10 cellular contexts compared by ENCODE assay signal in genomic region chr11:66266378-66267038, GRCh38. TPM values are rescaled to one million over a fixed set of nuclear protein-coding genes. Genes with fewer than 3 reads are reported as not detected.
DNase-seq lines count a peak whose midpoint lies in the region; ATAC-seq, FAIRE-seq and TF ChIP-seq lines count a peak whose summit lies in the region.
"Had no signal": no experiment of that assay in that cellular context is flagged by ENCODE, and none has a peak within 500 bp of the region (broad histone marks: within the 10 kb centered on the region; RNA-seq: fewer than 3 reads in every experiment).

No MANE protein-coding gene starts in this region.

- peaks cover 24% of the 10 kb centered on the region for H3K4me1 ChIP-seq in CD8-positive, alpha-beta T cell (ENCODE audit: insufficient read depth, low read length)
- H3K4me1 ChIP-seq in SJCRH30 (no peaks in the 10 kb centered on the region; the same call in 1 of the 2 replicates), esophagus muscularis mucosa (peaks cover 28 to 49% (median 45%) of the 10 kb centered on the region in 4 donors), rectal smooth muscle tissue (ENCODE audit: control insufficient read depth, insufficient read depth, low read length) (peaks cover 14% of the 10 kb centered on the region)

- WGBS in esophagus muscularis mucosa = 61% methylated on average over 12 of the region's 20 CpGs

- no peaks in the 10 kb centered on the region for H3K9me3 Mint-ChIP-seq in CD8-positive, alpha-beta T cell

- peak overlapping the region; percentile 97 for H3K27ac Mint-ChIP-seq in CD8-positive, alpha-beta T cell

- TF ChIP-seq EP300 in esophagus muscularis mucosa (IDR thresholded peaks at IDR 0.05) = no peak

- H3K9me3 ChIP-seq in CD8-positive, alpha-beta T cell (ENCODE audit: low read length) = no peaks in the 10 kb centered on the region
- H3K9me3 ChIP-seq in SJCRH30 (replicated peaks) (no peaks in the 10 kb centered on the region), esophagus muscularis mucosa (no peaks in the 10 kb centered on the region)

- H3K9ac ChIP-seq in rectal smooth muscle tissue (ENCODE audit: low read length) = no peak overlapping the region

- H3K36me3 Mint-ChIP-seq in CD8-positive, alpha-beta T cell = peaks cover 48% of the 10 kb centered on the region

- no peak for TF ChIP-seq POLR2A in esophagus muscularis mucosa (IDR thresholded peaks at IDR 0.05; ENCODE audit: low read depth)

- peak overlapping the region; percentile 97 for H3K4me3 Mint-ChIP-seq in CD8-positive, alpha-beta T cell

- ATAC-seq in CD8-positive, alpha-beta T cell = no peak
- ATAC-seq in HG03342 (IDR thresholded peaks at IDR 0.05; ENCODE audit: unreplicated experiment) (no peak), GM21447 (IDR thresholded peaks at IDR 0.05; ENCODE audit: unreplicated experiment) (no peak)

- no peak for DNase-seq in CD8-positive, alpha-beta T cell
- DNase-seq in SJCRH30 (no peak), esophagus muscularis mucosa (ENCODE audit: extremely low spot score) (no peak), SKM-1 (lab: John Stamatoyannopoulos, UW; ENCODE audit: unreplicated experiment) (no peak), D721Med (ENCODE audit: insufficient read length, low spot score) (no peak)
- DNase-seq: activated CD4-positive, alpha-beta T cell treated with anti-CD3 and anti-CD28 coated beads for 48 hours; NCI-H2029 treated with DMSO at 0.1 percent for 48 hours had no signal

- no peaks in the 10 kb centered on the region for H3K27me3 Mint-ChIP-seq in CD8-positive, alpha-beta T cell (ENCODE audit: low read depth)

- no peak overlapping the region for H3K27ac ChIP-seq in CD8-positive, alpha-beta T cell (ENCODE audit: low read depth, low read length)
- no peak overlapping the region for H3K27ac ChIP-seq in SJCRH30
- H3K27ac ChIP-seq in esophagus muscularis mucosa (replicated peaks in 1 of 4) = peak overlapping the region; percentile 95 to 98 (median 97)
- peak overlapping the region; percentile 95 for H3K27ac ChIP-seq in rectal smooth muscle tissue (ENCODE audit: low read depth, low read length)

- intact Hi-C loops in CD8-positive, alpha-beta T cell (cut with DNase I, micrococcal nuclease) = loop anchor here (1.0 to 5.0 kb wide), 4 partner anchors 214 to 1254 kb away; partner anchors contain the start of genes ARL2 (in 1 of the 2), CFL1 (in 1 of the 2), DPP3 (in 1 of the 2) and SF3B2 (in 1 of the 2)
- intact Hi-C loops in esophagus muscularis mucosa (cut with DNase I) = no loop called here

- POLR2A ChIA-PET in CD8-positive, alpha-beta T cell (lab: Charles Lee) = no interaction called here

- peaks cover 31% of the 10 kb centered on the region for H3K4me1 Mint-ChIP-seq in CD8-positive, alpha-beta T cell (ENCODE audit: low read depth)

- no peak overlapping the region for H3K4me3 ChIP-seq in CD8-positive, alpha-beta T cell (ENCODE audit: low read depth, low read length)
- H3K4me3 ChIP-seq in SJCRH30 = peak overlapping the region; percentile 73
- peak overlapping the region; percentile 71 to 95 (median 83) for H3K4me3 ChIP-seq in esophagus muscularis mucosa
- peak overlapping the region; percentile 79 for H3K4me3 ChIP-seq in rectal smooth muscle tissue (ENCODE audit: low read length)

- H3K27me3 ChIP-seq in CD8-positive, alpha-beta T cell (ENCODE audit: insufficient read depth, low read length) = no peaks in the 10 kb centered on the region
- H3K27me3 ChIP-seq in SJCRH30 = no peaks in the 10 kb centered on the region
- no peaks in the 10 kb centered on the region for H3K27me3 ChIP-seq in esophagus muscularis mucosa
- H3K27me3 ChIP-seq in rectal smooth muscle tissue (ENCODE audit: control insufficient read depth, insufficient read depth, low read length) = no peaks in the 10 kb centered on the region

- CTCF ChIA-PET in CD8-positive, alpha-beta T cell (lab: Charles Lee) = interaction anchor here (0.7 to 2.8 kb wide), 6 partner anchors 14 to 199 kb away, joined by 3 to 10 read pairs (median 3); no protein-coding TSS in a partner anchor

- no peak for TF ChIP-seq CTCF in CD8-positive, alpha-beta T cell (IDR thresholded peaks at IDR 0.05)
- TF ChIP-seq CTCF in esophagus muscularis mucosa (IDR thresholded peaks at IDR 0.05) = no peak
- no peak for TF ChIP-seq CTCF in D721Med (IDR thresholded peaks at IDR 0.05; ENCODE audit: insufficient read depth, missing control alignments)

- no peak for FAIRE-seq in D721Med (lab: Jason Lieb, UNC)

- peaks cover 12% of the 10 kb centered on the region for H3K36me3 ChIP-seq in CD8-positive, alpha-beta T cell (ENCODE audit: insufficient read depth, low read length)
- no peaks in the 10 kb centered on the region for H3K36me3 ChIP-seq in SJCRH30
- peaks cover 10 to 58% (median 50%) of the 10 kb centered on the region in 4 donors for H3K36me3 ChIP-seq in esophagus muscularis mucosa
- peaks cover 9% of the 10 kb centered on the region for H3K36me3 ChIP-seq in rectal smooth muscle tissue (ENCODE audit: control insufficient read depth, insufficient read depth, low read length)

RNA-seq across cellular contexts. Expression of gene RAB1B, which starts 1.9 kb away (rescaled TPM):
- total RNA-seq in CD8-positive, alpha-beta T cell = 10 to 100 TPM; 34.4 to 36.3 TPM
- total RNA-seq in SJCRH30 (2014; rRNA removed; shearing (Covaris generic)) = 82.0 and 83.2 TPM in 2 replicates
- 100 to 1,000 TPM in 3 of 4 donors, 10 to 100 TPM in 1; 97.2 to 163 (median 132) TPM for total RNA-seq in esophagus muscularis mucosa

RNA-seq across cellular contexts. Expression of gene KLC2, which starts 9.0 kb away (rescaled TPM):
- total RNA-seq in CD8-positive, alpha-beta T cell = 10 to 100 TPM; 29.6 to 35.4 TPM
- total RNA-seq in SJCRH30 (2014; rRNA removed; shearing (Covaris generic)) = 6.8 and 9.0 TPM in 2 replicates
- 10 to 100 TPM; 24.7 to 53.5 (median 36.7) TPM for total RNA-seq in esophagus muscularis mucosa

RNA-seq across cellular contexts. Expression of gene CNIH2, which starts 11.5 kb away (rescaled TPM):
- total RNA-seq in CD8-positive, alpha-beta T cell = 1 to 10 TPM; 4.9 to 5.7 TPM
- 4.5 and 5.8 TPM in 2 replicates for total RNA-seq in SJCRH30 (2014; rRNA removed; shearing (Covaris generic))
- total RNA-seq in esophagus muscularis mucosa = under 1 TPM in 1 of 4 donors, not detected in 3; 0.40 TPM

RNA-seq across cellular contexts. Expression of gene YIF1A, which starts 22.4 kb away (rescaled TPM):
- 10 to 100 TPM; 16.8 to 17.1 TPM for total RNA-seq in CD8-positive, alpha-beta T cell
- 43.6 and 44.9 TPM in 2 replicates for total RNA-seq in SJCRH30 (2014; rRNA removed; shearing (Covaris generic))
- total RNA-seq in esophagus muscularis mucosa = 10 to 100 TPM; 57.7 to 92.5 (median 85.4) TPM

RNA-seq across cellular contexts. Expression of gene TMEM151A, which starts 25.2 kb away (rescaled TPM):
- total RNA-seq in CD8-positive, alpha-beta T cell = under 1 TPM; 0.19 to 0.31 TPM
- total RNA-seq in SJCRH30 (2014; rRNA removed; shearing (Covaris generic)) = not detected in 2 replicates
- total RNA-seq in esophagus muscularis mucosa = under 1 TPM; 0.42 to 0.71 (median 0.54) TPM

Comparison
In these comparisons a context has a peak if more than half of its experiments do, and no peak if none do; other contexts are left out.
1. H3K27ac ChIP-seq: peak in esophagus muscularis mucosa (4 of 4) and rectal smooth muscle tissue (single experiment); none in CD8-positive, alpha-beta T cell (single experiment) and SJCRH30 (single experiment).